In genomic region chr3:52428151-52429005, GRCh38 we compare ENCODE assay signal across 1 cellular context.
TF ChIP-seq lines count a peak whose summit lies in the region.

No MANE protein-coding gene starts in this region.

TF ChIP-seq in H1, 55 proteins besides CTCF, POLR2A, EP300 and RAD21:
- TF ChIP-seq CBX8 (IDR thresholded peaks at IDR 0.05; ENCODE audit: borderline replicate concordance, low read depth, low read length) (no peak), TEAD4 (IDR thresholded peaks at IDR 0.05; ENCODE audit: low read depth, low read length) (no peak), SIN3A (conservative IDR thresholded peaks at IDR 0.05 in 1 of 2, IDR thresholded peaks at IDR 0.05 in 1 of 2; ENCODE audit: low read depth in 1 of 2, low read length in 2 of 2) (no peak), GTF2F1 (IDR thresholded peaks at IDR 0.05; ENCODE audit: borderline replicate concordance, low read depth, low read length) (no peak), HDAC6 (IDR thresholded peaks at IDR 0.05; ENCODE audit: low read depth, low read length) (no peak), SRF (IDR thresholded peaks at IDR 0.05; ENCODE audit: low read depth, low read length) (no peak), ASH2L (IDR thresholded peaks at IDR 0.05; ENCODE audit: low read length) (no peak), PHF8 (conservative IDR thresholded peaks at IDR 0.05; ENCODE audit: low read depth, low read length) (no peak), BRCA1 (IDR thresholded peaks at IDR 0.05; ENCODE audit: low read depth, low read length) (no peak), RFX5 (IDR thresholded peaks at IDR 0.05; ENCODE audit: borderline replicate concordance, low read depth, low read length) (no peak), ZNF274 (IDR thresholded peaks at IDR 0.05; ENCODE audit: borderline replicate concordance, extremely low read depth, low read length) (no peak), YY1 (IDR thresholded peaks at IDR 0.05; ENCODE audit: low read depth, low read length) (no peak), RBBP5 (IDR thresholded peaks at IDR 0.05; ENCODE audit: borderline replicate concordance, low read depth, low read length) (no peak)
- TF ChIP-seq, protein P1, sequence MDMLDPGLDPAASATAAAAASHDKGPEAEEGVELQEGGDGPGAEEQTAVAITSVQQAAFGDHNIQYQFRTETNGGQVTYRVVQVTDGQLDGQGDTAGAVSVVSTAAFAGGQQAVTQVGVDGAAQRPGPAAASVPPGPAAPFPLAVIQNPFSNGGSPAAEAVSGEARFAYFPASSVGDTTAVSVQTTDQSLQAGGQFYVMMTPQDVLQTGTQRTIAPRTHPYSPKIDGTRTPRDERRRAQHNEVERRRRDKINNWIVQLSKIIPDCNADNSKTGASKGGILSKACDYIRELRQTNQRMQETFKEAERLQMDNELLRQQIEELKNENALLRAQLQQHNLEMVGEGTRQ (IDR thresholded peaks at IDR 0.05; ENCODE audit: low read length), result no peak
- TF ChIP-seq, protein P2, sequence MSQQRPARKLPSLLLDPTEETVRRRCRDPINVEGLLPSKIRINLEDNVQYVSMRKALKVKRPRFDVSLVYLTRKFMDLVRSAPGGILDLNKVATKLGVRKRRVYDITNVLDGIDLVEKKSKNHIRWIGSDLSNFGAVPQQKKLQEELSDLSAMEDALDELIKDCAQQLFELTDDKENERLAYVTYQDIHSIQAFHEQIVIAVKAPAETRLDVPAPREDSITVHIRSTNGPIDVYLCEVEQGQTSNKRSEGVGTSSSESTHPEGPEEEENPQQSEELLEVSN (IDR thresholded peaks at IDR 0.05), result no peak
